Comparison of ENCODE assay signal across 1 cellular context in the genomic region with DNA sequence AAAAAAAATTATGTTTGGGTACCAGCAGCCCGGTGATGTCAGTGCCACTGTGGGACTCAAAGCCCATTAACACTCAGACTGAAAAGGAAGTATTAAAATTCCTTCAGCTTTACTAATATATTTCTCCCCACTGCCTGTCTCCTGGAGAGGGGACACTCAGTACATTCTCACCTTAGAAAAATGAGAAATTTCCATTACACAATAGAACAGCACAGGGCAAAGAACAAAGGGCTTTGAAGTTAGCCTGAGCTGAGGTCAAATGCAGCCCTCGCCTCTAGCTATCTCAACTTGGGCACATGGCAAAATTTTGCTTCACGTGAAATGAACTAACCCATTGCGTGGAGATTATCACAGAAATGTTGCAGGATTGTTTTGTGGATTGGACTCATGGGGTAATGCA.
TF ChIP-seq lines count a peak whose summit lies in the region.

No MANE protein-coding gene starts in this region.

TF ChIP-seq in SK-N-SH, 30 proteins besides CTCF, POLR2A, EP300 and RAD21 (continued from another document):
- TF ChIP-seq EZH2phosphoT487 (IDR thresholded peaks at IDR 0.05; ENCODE audit: borderline replicate concordance, low read depth): no peak
- TF ChIP-seq SMC3 (IDR thresholded peaks at IDR 0.05; ENCODE audit: low read depth, low read length): no peak
- TF ChIP-seq RCOR1 (IDR thresholded peaks at IDR 0.05; ENCODE audit: low read length): no peak
- TF ChIP-seq POLR2AphosphoS5 (IDR thresholded peaks at IDR 0.05; ENCODE audit: low read depth, low read length): no peak; the same call in 1 of the 2 replicates
- TF ChIP-seq FOXM1 (IDR thresholded peaks at IDR 0.05; ENCODE audit: low read depth): no peak
- no peak for TF ChIP-seq TAF1 (IDR thresholded peaks at IDR 0.05; ENCODE audit: borderline replicate concordance, low read depth, low read length)
- peak; percentile 60; the same call in 1 of the 2 replicates for TF ChIP-seq TEAD4 (IDR thresholded peaks at IDR 0.05; ENCODE audit: borderline replicate concordance, insufficient read depth)
- peak; percentile 44; the same call in 1 of the 2 replicates for TF ChIP-seq NFIC (IDR thresholded peaks at IDR 0.05; ENCODE audit: borderline replicate concordance)
- TF ChIP-seq, protein P1, sequence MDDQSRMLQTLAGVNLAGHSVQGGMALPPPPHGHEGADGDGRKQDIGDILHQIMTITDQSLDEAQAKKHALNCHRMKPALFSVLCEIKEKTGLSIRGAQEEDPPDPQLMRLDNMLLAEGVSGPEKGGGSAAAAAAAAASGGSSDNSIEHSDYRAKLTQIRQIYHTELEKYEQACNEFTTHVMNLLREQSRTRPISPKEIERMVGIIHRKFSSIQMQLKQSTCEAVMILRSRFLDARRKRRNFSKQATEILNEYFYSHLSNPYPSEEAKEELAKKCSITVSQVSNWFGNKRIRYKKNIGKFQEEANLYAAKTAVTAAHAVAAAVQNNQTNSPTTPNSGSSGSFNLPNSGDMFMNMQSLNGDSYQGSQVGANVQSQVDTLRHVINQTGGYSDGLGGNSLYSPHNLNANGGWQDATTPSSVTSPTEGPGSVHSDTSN (IDR thresholded peaks at IDR 0.05): peak; percentile 62
- TF ChIP-seq FOXJ3 (CRISPR knock-in tag; IDR thresholded peaks at IDR 0.05): no peak
- TF ChIP-seq, protein P2, sequence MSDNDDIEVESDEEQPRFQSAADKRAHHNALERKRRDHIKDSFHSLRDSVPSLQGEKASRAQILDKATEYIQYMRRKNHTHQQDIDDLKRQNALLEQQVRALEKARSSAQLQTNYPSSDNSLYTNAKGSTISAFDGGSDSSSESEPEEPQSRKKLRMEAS (IDR thresholded peaks at IDR 0.05; ENCODE audit: low read depth): peak; percentile 90
- no peak for TF ChIP-seq MXI1 (IDR thresholded peaks at IDR 0.05; ENCODE audit: low read depth, low read length)
- TF ChIP-seq, protein P3, sequence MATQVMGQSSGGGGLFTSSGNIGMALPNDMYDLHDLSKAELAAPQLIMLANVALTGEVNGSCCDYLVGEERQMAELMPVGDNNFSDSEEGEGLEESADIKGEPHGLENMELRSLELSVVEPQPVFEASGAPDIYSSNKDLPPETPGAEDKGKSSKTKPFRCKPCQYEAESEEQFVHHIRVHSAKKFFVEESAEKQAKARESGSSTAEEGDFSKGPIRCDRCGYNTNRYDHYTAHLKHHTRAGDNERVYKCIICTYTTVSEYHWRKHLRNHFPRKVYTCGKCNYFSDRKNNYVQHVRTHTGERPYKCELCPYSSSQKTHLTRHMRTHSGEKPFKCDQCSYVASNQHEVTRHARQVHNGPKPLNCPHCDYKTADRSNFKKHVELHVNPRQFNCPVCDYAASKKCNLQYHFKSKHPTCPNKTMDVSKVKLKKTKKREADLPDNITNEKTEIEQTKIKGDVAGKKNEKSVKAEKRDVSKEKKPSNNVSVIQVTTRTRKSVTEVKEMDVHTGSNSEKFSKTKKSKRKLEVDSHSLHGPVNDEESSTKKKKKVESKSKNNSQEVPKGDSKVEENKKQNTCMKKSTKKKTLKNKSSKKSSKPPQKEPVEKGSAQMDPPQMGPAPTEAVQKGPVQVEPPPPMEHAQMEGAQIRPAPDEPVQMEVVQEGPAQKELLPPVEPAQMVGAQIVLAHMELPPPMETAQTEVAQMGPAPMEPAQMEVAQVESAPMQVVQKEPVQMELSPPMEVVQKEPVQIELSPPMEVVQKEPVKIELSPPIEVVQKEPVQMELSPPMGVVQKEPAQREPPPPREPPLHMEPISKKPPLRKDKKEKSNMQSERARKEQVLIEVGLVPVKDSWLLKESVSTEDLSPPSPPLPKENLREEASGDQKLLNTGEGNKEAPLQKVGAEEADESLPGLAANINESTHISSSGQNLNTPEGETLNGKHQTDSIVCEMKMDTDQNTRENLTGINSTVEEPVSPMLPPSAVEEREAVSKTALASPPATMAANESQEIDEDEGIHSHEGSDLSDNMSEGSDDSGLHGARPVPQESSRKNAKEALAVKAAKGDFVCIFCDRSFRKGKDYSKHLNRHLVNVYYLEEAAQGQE (IDR thresholded peaks at IDR 0.05; ENCODE audit: low read depth, low read length): no peak
